In genomic region chr13:55948175-55948574, GRCh38 we compare ENCODE assay signal across 37 cellular contexts.
"Had no signal": no experiment of that assay in that cellular context is flagged by ENCODE, and none has a peak within 500 bp of the region (broad histone marks: within the 10 kb centered on the region; RNA-seq: fewer than 3 reads in every experiment).

No MANE protein-coding gene starts in this region.

- H3K9me3 ChIP-seq: adrenal gland, body of pancreas, breast epithelium had no signal

- H3K4me3 Mint-ChIP-seq: activated B cell treated with CpG ODN at 0.5 μM for 24 hours; activated CD4-positive, alpha-beta memory T cell treated with anti-CD3 and anti-CD28 coated beads for 36 hours; activated CD4-positive, alpha-beta T cell treated with anti-CD3 and anti-CD28 coated beads, Interleukin-2, amount 10 ng/mL, durations not matched to agents 24 days and 14 days; activated CD8-positive, alpha-beta T cell treated with anti-CD3 and anti-CD28 coated beads for 36 hours; activated naive CD4-positive, alpha-beta T cell treated with anti-CD3 and anti-CD28 coated beads for 36 hours; activated naive CD8-positive, alpha-beta T cell treated with anti-CD3 and anti-CD28 coated beads for 36 hours; activated T-cell treated with anti-CD3 and anti-CD28 coated beads, Interleukin-2, amount 50 U/mL, for 4 hours; activated T-cell treated with anti-CD3 and anti-CD28 coated beads, Interleukin-2, amount 50 U/mL, for 72 hours; activated T-helper 1 cell treated with anti-CD3 and anti-CD28 coated beads, Interleukin-12 subunit alpha, Interleukin-12 subunit beta, Interleukin-2, Interleukin-4 antibody, amounts not matched to agents 30 ng/mL and 10 ng/mL and 1 ng/mL, durations not matched to agents 14 hours and 24 hours and 36 hours; activated T-helper 17 cell treated with anti-CD3 and anti-CD28 coated beads, Interleukin-2, amount 50 U/mL, for 72 hours; central memory CD8-positive, alpha-beta T cell; T-helper 1 cell treated with Interleukin-12 subunit alpha and Interleukin-12 subunit beta and Interleukin-4 antibody, amounts not matched to agents 30 μg/mL and 1 μg/mL, for 36 hours; T-helper 2 cell treated with Interferon-gamma antibody and Interleukin-4, amounts not matched to agents 5 μg/mL and 100 μg/mL, for 36 hours had no signal

- H3K9me3 Mint-ChIP-seq: activated CD4-positive, alpha-beta T cell treated with anti-CD3 and anti-CD28 coated beads, Interleukin-2, amount 10 ng/mL, durations not matched to agents 24 days and 14 days had no signal

- H3K4me1 ChIP-seq: adrenal gland, body of pancreas, breast epithelium had no signal

- H3K36me3 ChIP-seq: adrenal gland, brain microvascular endothelial cell, breast epithelium had no signal

- H3K27me3 Mint-ChIP-seq: activated B cell treated with CpG ODN at 0.5 μM for 24 hours; activated CD4-positive, alpha-beta memory T cell treated with anti-CD3 and anti-CD28 coated beads for 36 hours; activated CD4-positive, alpha-beta T cell treated with anti-CD3 and anti-CD28 coated beads, Interleukin-2, amount 10 ng/mL, durations not matched to agents 24 days and 14 days; activated CD8-positive, alpha-beta T cell treated with anti-CD3 and anti-CD28 coated beads for 36 hours; activated naive CD8-positive, alpha-beta T cell treated with anti-CD3 and anti-CD28 coated beads for 36 hours; activated T-helper 17 cell treated with anti-CD3 and anti-CD28 coated beads, Interleukin-2, amount 50 U/mL, for 72 hours; central memory CD8-positive, alpha-beta T cell had no signal

- H3K27ac Mint-ChIP-seq: activated B cell treated with CpG ODN at 0.5 μM for 24 hours; activated CD4-positive, alpha-beta memory T cell treated with anti-CD3 and anti-CD28 coated beads for 36 hours; activated CD4-positive, alpha-beta T cell treated with anti-CD3 and anti-CD28 coated beads, Interleukin-2, amount 10 ng/mL, durations not matched to agents 24 days and 14 days; activated CD8-positive, alpha-beta T cell treated with anti-CD3 and anti-CD28 coated beads for 36 hours; activated naive CD4-positive, alpha-beta T cell treated with anti-CD3 and anti-CD28 coated beads for 36 hours; activated naive CD4-positive, alpha-beta T cell treated with anti-CD3 and anti-CD28 coated beads, Interleukin-2, amount 50 U/mL, for 72 hours; activated naive CD8-positive, alpha-beta T cell treated with anti-CD3 and anti-CD28 coated beads for 36 hours; activated T-cell treated with anti-CD3 and anti-CD28 coated beads, Interleukin-2, amount 50 U/mL, for 72 hours; activated T-helper 1 cell treated with anti-CD3 and anti-CD28 coated beads, Interleukin-12 subunit alpha, Interleukin-12 subunit beta, Interleukin-2, Interleukin-4 antibody, amounts not matched to agents 30 ng/mL and 10 ng/mL and 1 ng/mL, durations not matched to agents 14 hours and 24 hours and 36 hours; activated T-helper 17 cell treated with anti-CD3 and anti-CD28 coated beads, Interleukin-2, amount 50 U/mL, for 72 hours; T-helper 1 cell treated with Interleukin-12 subunit alpha and Interleukin-12 subunit beta and Interleukin-4 antibody, amounts not matched to agents 30 μg/mL and 1 μg/mL, for 36 hours; T-helper 2 cell treated with Interferon-gamma antibody and Interleukin-4, amounts not matched to agents 5 μg/mL and 100 μg/mL, for 36 hours had no signal

- DNase-seq: activated B cell treated with CpG ODN at 0.5 μM for 24 hours; activated CD4-positive, alpha-beta memory T cell treated with anti-CD3 and anti-CD28 coated beads for 36 hours; activated CD4-positive, alpha-beta T cell treated with anti-CD3 and anti-CD28 coated beads for 4 hours; activated CD4-positive, alpha-beta T cell treated with anti-CD3 and anti-CD28 coated beads, Interleukin-2, amount 10 ng/mL, durations not matched to agents 24 days and 14 days; activated CD4-positive, alpha-beta T cell treated with anti-CD3 and anti-CD28 coated beads, Interleukin-2, amount 50 U/mL, for 1 hour; activated CD4-positive, alpha-beta T cell treated with anti-CD3 and anti-CD28 coated beads, Interleukin-2, amount 50 U/mL, for 4 hours; activated CD4-positive, CD25-positive, alpha-beta regulatory T cell treated with anti-CD3 and anti-CD28 coated beads, Interleukin-2, amount 50 U/mL, for 72 hours; activated CD8-positive, alpha-beta memory T cell treated with anti-CD3 and anti-CD28 coated beads, Interleukin-2, amount 50 U/mL, for 4 hours; activated CD8-positive, alpha-beta T cell treated with anti-CD3 and anti-CD28 coated beads for 36 hours; activated effector memory CD4-positive, alpha-beta T cell treated with anti-CD3 and anti-CD28 coated beads, Interleukin-2, amount 50 U/mL, for 16 hours; activated gamma-delta T cell treated with Interleukin-2 at 50 U/mL for 16 hours; activated naive CD4-positive, alpha-beta T cell; activated naive CD4-positive, alpha-beta T cell treated with anti-CD3 and anti-CD28 coated beads for 36 hours; activated naive CD4-positive, alpha-beta T cell treated with anti-CD3 and anti-CD28 coated beads, Interleukin-2, amount 50 U/mL, for 16 hours; activated naive CD8-positive, alpha-beta T cell treated with anti-CD3 and anti-CD28 coated beads for 36 hours; activated T-cell treated with anti-CD3 and anti-CD28 coated beads for 4 hours; activated T-cell treated with anti-CD3 and anti-CD28 coated beads, Interleukin-2, amount 50 U/mL, for 1 hour; activated T-cell treated with anti-CD3 and anti-CD28 coated beads, Interleukin-2, amount 50 U/mL, for 4 hours; activated T-cell treated with anti-CD3 and anti-CD28 coated beads, Interleukin-2, amount 50 U/mL, for 72 hours; adrenal gland; amniotic stem cell; aorta; body of pancreas; brain microvascular endothelial cell; T-helper 1 cell; T-helper 2 cell; T-helper 9 cell had no signal

- H3K27ac ChIP-seq: adrenal gland, body of pancreas, brain microvascular endothelial cell, breast epithelium, VCaP had no signal

- H3K27me3 ChIP-seq: adrenal gland, body of pancreas, brain microvascular endothelial cell, breast epithelium had no signal

- H3K4me1 Mint-ChIP-seq: activated B cell treated with CpG ODN at 0.5 μM for 24 hours; activated CD4-positive, alpha-beta T cell treated with anti-CD3 and anti-CD28 coated beads, Interleukin-2, amount 10 ng/mL, durations not matched to agents 24 days and 14 days; activated naive CD8-positive, alpha-beta T cell treated with anti-CD3 and anti-CD28 coated beads for 36 hours; activated T-helper 17 cell treated with anti-CD3 and anti-CD28 coated beads, Interleukin-2, amount 50 U/mL, for 72 hours; central memory CD8-positive, alpha-beta T cell had no signal

- ATAC-seq: activated CD8-positive, alpha-beta T cell treated with anti-CD3 and anti-CD28 coated beads for 36 hours; activated naive CD4-positive, alpha-beta T cell treated with anti-CD3 and anti-CD28 coated beads, Interleukin-2, amount 50 U/mL, for 72 hours; activated T-cell treated with anti-CD3 and anti-CD28 coated beads, Interleukin-2, amount 50 U/mL, for 4 hours; activated T-cell treated with anti-CD3 and anti-CD28 coated beads, Interleukin-2, amount 50 U/mL, for 72 hours; activated T-helper 17 cell treated with anti-CD3 and anti-CD28 coated beads, Interleukin-2, amount 50 U/mL, for 72 hours; body of pancreas had no signal

- H3K4me3 ChIP-seq: adrenal gland, body of pancreas, breast epithelium had no signal

- FAIRE-seq: astrocyte, TTC549 had no signal

- H3K36me3 Mint-ChIP-seq: activated CD4-positive, alpha-beta memory T cell treated with anti-CD3 and anti-CD28 coated beads for 36 hours; activated naive CD8-positive, alpha-beta T cell treated with anti-CD3 and anti-CD28 coated beads for 36 hours had no signal
